In genomic region chr9:99368341-99369326, GRCh38 we compare ENCODE assay signal across 8 cellular contexts.
A peak's percentile ranks its signal among the peaks of the same experiment; 100 is the strongest.
DNase-seq lines count a peak whose midpoint lies in the region; ATAC-seq and TF ChIP-seq lines count a peak whose summit lies in the region.

No MANE protein-coding gene starts in this region.

- H3K4me3 ChIP-seq in NB4 (ENCODE audit: low read depth, low read length): peak overlapping the region; percentile 8
- H3K4me3 ChIP-seq in choroid plexus epithelial cell (ENCODE audit: low read depth, low read length): peak overlapping the region; percentile 56
- peak overlapping the region; percentile 36 to 43 (median 40) for H3K4me3 ChIP-seq in stomach

- intact Hi-C loops in stomach (cut with DNase I; ENCODE audit: low total_unique reads): no loop called here

- TF ChIP-seq POLR2A in NB4 (IDR thresholded peaks at IDR 0.05; ENCODE audit: extremely low read depth, insufficient read length): no peak
- TF ChIP-seq POLR2A in stomach (IDR thresholded peaks at IDR 0.05): no peak

- no peaks in the 10 kb centered on the region for H3K36me3 ChIP-seq in stomach

- no peak for ATAC-seq in HG03139 (IDR thresholded peaks at IDR 0.05; ENCODE audit: unreplicated experiment)

- H3K9me3 ChIP-seq in stomach: no peaks in the 10 kb centered on the region

- DNase-seq in Ammon's horn (ENCODE audit: low spot score) (peak; percentile 52), GM20000 (ENCODE audit: low spot score) (peak; percentile 59), NB4 (ENCODE audit: low read depth) (peak; percentile 56), choroid plexus epithelial cell (ENCODE audit: low read depth) (peak; percentile 75), left kidney (ENCODE audit: low read depth, low spot score) (peak; percentile 81), stomach (no peak), LoVo (ENCODE audit: low spot score) (no peak)

- peaks cover 0 to 41% (median 5%) of the 10 kb centered on the region in 3 donors for H3K27me3 ChIP-seq in stomach

- WGBS in stomach, 5 donors: 14 to 20% (median 16%) methylated on average over 26 to 31 of the region's 31 CpGs

- TF ChIP-seq EP300 in stomach (IDR thresholded peaks at IDR 0.05): no peak

- TF ChIP-seq CTCF in GM20000 (IDR thresholded peaks at IDR 0.05; ENCODE audit: extremely low read depth, missing control alignments) (no peak), NB4 (IDR thresholded peaks at IDR 0.05; ENCODE audit: low read depth, low read length) (no peak), choroid plexus epithelial cell (conservative IDR thresholded peaks at IDR 0.05; ENCODE audit: low read depth, low read length) (no peak), stomach (IDR thresholded peaks at IDR 0.05) (no peak)

- H3K27ac ChIP-seq in stomach: peak overlapping the region in 4 of 5 donors; percentile 20 to 82 (median 48)

- H3K4me1 ChIP-seq in stomach: peaks cover 0 to 10% (median 2%) of the 10 kb centered on the region in 4 donors

Comparison
In these comparisons a context has a peak if more than half of its experiments do, and no peak if none do; other contexts are left out.
1. DNase-seq: peak in Ammon's horn (single experiment), GM20000 (single experiment), NB4 (single experiment), choroid plexus epithelial cell (single experiment) and left kidney (single experiment); none in stomach (single experiment) and LoVo (single experiment).
2. Peak in every context shown above with its lines, with median percentiles within 50 percentile points of each other: H3K4me3 ChIP-seq.